Comparison of ENCODE assay signal across 15 cellular contexts in genomic region chr1:91803133-91803532, GRCh38.
DNase-seq lines count a peak whose midpoint lies in the region; ATAC-seq, FAIRE-seq and TF ChIP-seq lines count a peak whose summit lies in the region.
"Had no signal": no experiment of that assay in that cellular context is flagged by ENCODE, and none has a peak within 500 bp of the region (broad histone marks: within the 10 kb centered on the region; RNA-seq: fewer than 3 reads in every experiment).

No MANE protein-coding gene starts in this region.

- no peaks in the 10 kb centered on the region for H3K79me2 ChIP-seq in KMS-11 (ENCODE audit: insufficient read depth, low read depth)
- H3K79me2 ChIP-seq in GM12878 (ENCODE audit: control insufficient read depth, insufficient read depth, low read length), result no peaks in the 10 kb centered on the region

- H4K20me1 ChIP-seq in BLaER1 (no peaks in the 10 kb centered on the region), KMS-11 (ENCODE audit: insufficient read depth) (no peaks in the 10 kb centered on the region), GM12878 (ENCODE audit: control insufficient read depth, insufficient read depth) (no peaks in the 10 kb centered on the region)

- in situ Hi-C loops in GM12878 (cut with MboI), result no loop called here

- ATAC-seq in GM12878, result no peak
- no peak for ATAC-seq in HG02678 (IDR thresholded peaks at IDR 0.05; ENCODE audit: unreplicated experiment)

- 73% methylated on average over 7 of the region's 7 CpGs for WGBS in GM12878 (ENCODE audit: insufficient coverage, insufficient replicate concordance, low lambda C conversion rate, missing lambda C conversion rate)

- H3K9ac ChIP-seq in BLaER1 (no peak overlapping the region), KMS-11 (peak overlapping the region; percentile 59; the same call in 1 of the 2 replicates), GM12878 (ENCODE audit: control insufficient read depth, insufficient read depth, low read length) (no peak overlapping the region; the same call in 1 of the 2 replicates)

- H3K36me3 Mint-ChIP-seq in neural crest cell (ENCODE audit: low read depth), result peaks cover 3% of the 10 kb centered on the region
- H3K36me3 Mint-ChIP-seq in osteocyte (ENCODE audit: unreplicated experiment), result peaks cover 2% of the 10 kb centered on the region

- H3K9me3 ChIP-seq in BLaER1 (no peaks in the 10 kb centered on the region), GM12878 (replicated peaks; ENCODE audit: control insufficient read depth, insufficient read depth, low read length) (no peaks in the 10 kb centered on the region)
- H3K9me3 ChIP-seq: Caco-2, heart right ventricle had no signal

- H3K27ac ChIP-seq in BLaER1 (peak overlapping the region; percentile 39; the same call in 1 of the 2 replicates), KMS-11 (peak overlapping the region; percentile 84), GM12878 (ENCODE audit: control insufficient read depth, insufficient read depth) (peak overlapping the region; percentile 81)
- H3K27ac ChIP-seq: dorsolateral prefrontal cortex had no signal

- H3K4me1 ChIP-seq in BLaER1 (peaks cover 46% of the 10 kb centered on the region), KMS-11 (ENCODE audit: low read depth, poor library complexity, severe bottlenecking) (peaks cover 33% of the 10 kb centered on the region), GM12878 (ENCODE audit: control insufficient read depth, insufficient read depth, low read length) (peaks cover 29% of the 10 kb centered on the region)
- H3K4me1 ChIP-seq: Caco-2 had no signal

- H3K9me3 Mint-ChIP-seq in neural crest cell (no peaks in the 10 kb centered on the region), osteocyte (ENCODE audit: unreplicated experiment) (no peaks in the 10 kb centered on the region)
- H3K9me3 Mint-ChIP-seq: activated B cell treated with CpG ODN at 0.5 μM for 24 hours had no signal

- H3K4me3 ChIP-seq in BLaER1, result no peak overlapping the region
- H3K4me3 ChIP-seq in KMS-11 (IDR thresholded peaks at IDR 0.05; ENCODE audit: insufficient read depth, low read depth, low read length), result no peak overlapping the region
- H3K4me3 ChIP-seq in GM12878, result no peak overlapping the region
- H3K4me3 ChIP-seq: dorsolateral prefrontal cortex, heart right ventricle had no signal

- FAIRE-seq in GM12878 (lab: Jason Lieb, UNC), result no peak

- TF ChIP-seq CTCF in KMS-11 (conservative IDR thresholded peaks at IDR 0.05; ENCODE audit: low read depth, low read length) (no peak), GM12878 (IDR thresholded peaks at IDR 0.05 in 2 of 3, conservative IDR thresholded peaks at IDR 0.05 in 1 of 3; ENCODE audit: control insufficient read depth in 2 of 3, extremely low read depth in 1 of 3, insufficient read depth in 1 of 3, low read depth in 3 of 3, low read length in 3 of 3) (no peak), neural crest cell (conservative IDR thresholded peaks at IDR 0.05) (no peak), osteocyte (IDR thresholded peaks at IDR 0.05) (no peak)

- peak overlapping the region; percentile 87 for H3K4me2 ChIP-seq in BLaER1
- peak overlapping the region; percentile 36 for H3K4me2 ChIP-seq in KMS-11
- no peak overlapping the region for H3K4me2 ChIP-seq in GM12878 (ENCODE audit: control insufficient read depth, insufficient read depth)

- H3K27ac Mint-ChIP-seq in neural crest cell (ENCODE audit: unreplicated experiment) (peak overlapping the region; percentile 1), osteocyte (ENCODE audit: unreplicated experiment) (no peak overlapping the region)

- RAD21 ChIA-PET in GM12878 (lab: Charles Lee; ENCODE audit: unreplicated experiment), result interaction anchor here (1.3 kb wide), 1 partner anchor 123 kb away, joined by 3 read pairs; no protein-coding TSS in a partner anchor

- no peak for DNase-seq in GM12878 (ENCODE audit: low read depth, low spot score)
- no peak for DNase-seq in neural crest cell (ENCODE audit: low read depth, low spot score)
- DNase-seq in osteocyte (ENCODE audit: extremely low spot score, unreplicated experiment), result no peak
- no peak for DNase-seq in occipital lobe (lab: John Stamatoyannopoulos, UW)
- no peak for DNase-seq in middle frontal gyrus (ENCODE audit: extremely low spot score, low spot score)
- DNase-seq: activated B cell treated with CpG ODN at 0.5 μM for 24 hours, Caco-2, dorsolateral prefrontal cortex, HCEC 1CT, heart right ventricle, mesendoderm, NCI-H2171 treated with DMSO at 0.1 percent for 48 hours had no signal

- no peak for TF ChIP-seq POLR2A in GM12878 (IDR thresholded peaks at IDR 0.05; ENCODE audit: low read depth, low read length)

- H3K36me3 ChIP-seq in BLaER1, result no peaks in the 10 kb centered on the region
- no peaks in the 10 kb centered on the region for H3K36me3 ChIP-seq in KMS-11 (ENCODE audit: insufficient read depth)
- no peaks in the 10 kb centered on the region for H3K36me3 ChIP-seq in GM12878 (ENCODE audit: control insufficient read depth in 2 of 2, insufficient read depth in 2 of 2, low read length in 1 of 2)
- H3K36me3 ChIP-seq: heart right ventricle had no signal

- intact Hi-C loops in GM12878 (cut with micrococcal nuclease; ENCODE audit: unreplicated experiment), result loop anchor here (5.0 to 10.0 kb wide), 2 partner anchors 231 to 298 kb away; partner anchors contain the start of gene CDC7

- no TSS peak for BruUV-seq in GM12878 (replicated peaks; lab: Mats Ljungman, UMichigan)

- no peak for TF ChIP-seq RAD21 in GM12878 (IDR thresholded peaks at IDR 0.05; ENCODE audit: insufficient read depth, low read depth, low read length)

- CTCF ChIA-PET in GM12878 (lab: Yijun Ruan, JAX), result no interaction called here

- H2AFZ ChIP-seq in KMS-11 (ENCODE audit: low read depth), result no peak overlapping the region
- H2AFZ ChIP-seq in GM12878 (ENCODE audit: control insufficient read depth, low read depth, low read length), result no peak overlapping the region; the same call in 1 of the 2 replicates

- H3K27me3 ChIP-seq in BLaER1 (no peaks in the 10 kb centered on the region), KMS-11 (ENCODE audit: insufficient read depth, low read depth) (no peaks in the 10 kb centered on the region), GM12878 (replicated peaks in 1 of 2; ENCODE audit: control insufficient read depth in 2 of 2, insufficient read depth in 2 of 2, low read length in 1 of 2) (no peaks in the 10 kb centered on the region)
- H3K27me3 ChIP-seq: heart right ventricle had no signal

- SMC1A ChIA-PET in GM12878 (lab: Charles Lee; ENCODE audit: uncharacterized antibody, unreplicated experiment), result interaction anchor here (0.6 to 1.2 kb wide), 3 partner anchors 12 to 1011 kb away, joined by 3 read pairs; no protein-coding TSS in a partner anchor

- H3K27me3 Mint-ChIP-seq in neural crest cell (ENCODE audit: low read depth) (no peaks in the 10 kb centered on the region), osteocyte (ENCODE audit: unreplicated experiment) (no peaks in the 10 kb centered on the region)
- H3K27me3 Mint-ChIP-seq: activated B cell treated with CpG ODN at 0.5 μM for 24 hours had no signal

- H3K4me1 Mint-ChIP-seq in neural crest cell (peaks cover 23% of the 10 kb centered on the region), osteocyte (ENCODE audit: unreplicated experiment) (peaks cover 72% of the 10 kb centered on the region)

- no peak for TF ChIP-seq EP300 in GM12878 (IDR thresholded peaks at IDR 0.05; ENCODE audit: borderline replicate concordance in 1 of 2, control insufficient read depth in 1 of 2, low read depth in 2 of 2, low read length in 2 of 2)

- no peak overlapping the region for H3K4me3 Mint-ChIP-seq in neural crest cell
- no peak overlapping the region for H3K4me3 Mint-ChIP-seq in osteocyte (ENCODE audit: unreplicated experiment)

- POLR2A ChIA-PET in GM12878 (lab: Charles Lee), result no interaction called here

TF ChIP-seq in GM12878, 131 proteins besides CTCF, POLR2A, EP300 and RAD21:
- TF ChIP-seq TAF1 (IDR thresholded peaks at IDR 0.05; ENCODE audit: borderline replicate concordance, low read depth, low read length) (no peak), REST (IDR thresholded peaks at IDR 0.05; ENCODE audit: low read depth, low read length) (no peak), KAT2A (conservative IDR thresholded peaks at IDR 0.05; ENCODE audit: control insufficient read depth, low read depth, low read length) (no peak), IKZF2 (IDR thresholded peaks at IDR 0.05) (no peak), NFYA (IDR thresholded peaks at IDR 0.05; ENCODE audit: borderline replicate concordance, low read depth, low read length) (no peak), SIX5 (IDR thresholded peaks at IDR 0.05; ENCODE audit: low read depth, low read length, severe bottlenecking) (no peak), SMC3 (IDR thresholded peaks at IDR 0.05; ENCODE audit: borderline replicate concordance, low read length) (no peak), JUNB (IDR thresholded peaks at IDR 0.05) (no peak), ZSCAN29 (IDR thresholded peaks at IDR 0.05) (no peak)
